ENCODE assay signal across 1 cellular context in the genomic region with DNA sequence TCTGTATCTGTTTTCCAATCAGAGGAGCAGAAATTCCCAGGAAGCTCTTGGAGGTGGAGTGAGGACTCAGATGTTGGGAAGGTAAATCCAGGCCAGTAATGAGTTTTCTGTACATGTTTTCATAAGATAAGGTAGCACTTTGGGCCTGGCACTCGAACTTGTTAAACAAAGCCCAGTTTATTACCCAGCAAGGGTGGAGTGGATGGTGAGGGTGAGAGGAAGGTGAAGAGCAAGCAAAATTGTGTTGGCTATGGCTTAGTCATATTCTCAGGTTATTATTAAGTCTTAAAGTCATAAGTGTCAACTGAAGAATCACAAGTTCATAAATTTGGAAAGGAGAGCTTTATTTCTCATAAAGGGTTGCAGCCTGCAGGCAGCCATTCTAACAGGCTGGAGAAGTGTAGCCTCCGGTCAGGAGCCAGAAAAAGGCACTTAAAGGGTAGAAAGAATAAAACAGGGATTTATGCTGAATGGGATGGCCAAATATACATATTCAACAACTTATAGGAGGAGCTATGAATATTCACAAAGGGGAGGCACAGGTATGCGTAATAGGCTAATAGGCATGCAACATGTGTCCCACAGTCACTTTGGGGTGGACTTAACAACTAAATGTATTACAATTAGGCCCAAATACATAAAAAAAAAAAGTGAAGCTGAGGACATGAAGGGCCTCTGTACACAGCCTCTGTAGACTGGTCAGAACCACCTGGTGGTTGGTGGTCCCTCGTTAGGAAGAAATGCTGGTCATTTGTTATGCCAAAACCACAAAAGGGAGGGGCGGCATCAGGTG.
A peak's percentile ranks its signal among the peaks of the same experiment; 100 is the strongest.
TF ChIP-seq lines count a peak whose summit lies in the region.

No MANE protein-coding gene starts in this region.

TF ChIP-seq in HEK293, 187 proteins besides CTCF, POLR2A, EP300 and RAD21 (continued from another document and continues in another):
- TF ChIP-seq ATF2 (tag by site-specific recombination; IDR thresholded peaks at IDR 0.05; ENCODE audit: low read depth) (no peak), GLIS1 (tag by site-specific recombination; IDR thresholded peaks at IDR 0.05) (peak; percentile 37; the same call in 1 of the 2 replicates), ZNF169 (tag by site-specific recombination; IDR thresholded peaks at IDR 0.05) (no peak), ZNF626 (tag by site-specific recombination; IDR thresholded peaks at IDR 0.05) (no peak), HOXC10 (CRISPR knock-in tag; IDR thresholded peaks at IDR 0.05) (no peak), ZNF146 (tag by site-specific recombination; IDR thresholded peaks at IDR 0.05) (no peak), EGR2 (tag by site-specific recombination; IDR thresholded peaks at IDR 0.05; ENCODE audit: low read depth) (no peak), ZNF654 (tag by site-specific recombination; IDR thresholded peaks at IDR 0.05; ENCODE audit: low read depth) (no peak), KLF7 (tag by site-specific recombination; IDR thresholded peaks at IDR 0.05; ENCODE audit: borderline replicate concordance) (no peak; the same call in 1 of the 2 replicates), PRDM1 (tag by site-specific recombination; IDR thresholded peaks at IDR 0.05) (no peak), ZNF596 (tag by site-specific recombination; IDR thresholded peaks at IDR 0.05) (no peak), ZNF548 (tag by site-specific recombination; IDR thresholded peaks at IDR 0.05) (no peak), ZBTB10 (tag by site-specific recombination; IDR thresholded peaks at IDR 0.05) (no peak), ZNF623 (tag by site-specific recombination; IDR thresholded peaks at IDR 0.05) (no peak), ZNF560 (tag by site-specific recombination; IDR thresholded peaks at IDR 0.05; ENCODE audit: borderline replicate concordance) (no peak), ZNF791 (tag by site-specific recombination; IDR thresholded peaks at IDR 0.05) (no peak), OSR2 (tag by site-specific recombination; IDR thresholded peaks at IDR 0.05) (peak; percentile 76), ZNF792 (tag by site-specific recombination; IDR thresholded peaks at IDR 0.05) (no peak), ZNF48 (tag by site-specific recombination; IDR thresholded peaks at IDR 0.05) (no peak), INSM2 (tag by site-specific recombination; IDR thresholded peaks at IDR 0.05) (no peak), ZNF24 (tag by site-specific recombination; IDR thresholded peaks at IDR 0.05) (no peak), ZBTB6 (tag by site-specific recombination; IDR thresholded peaks at IDR 0.05) (no peak), OVOL3 (tag by site-specific recombination; IDR thresholded peaks at IDR 0.05) (0 out of 2 replicates have a peak, but pooled peaks have one; percentile 28), ZNF223 (tag by site-specific recombination; IDR thresholded peaks at IDR 0.05) (no peak), ZNF426 (tag by site-specific recombination; IDR thresholded peaks at IDR 0.05) (no peak), WT1 (tag by site-specific recombination; IDR thresholded peaks at IDR 0.05) (no peak), HOXA7 (CRISPR knock-in tag; IDR thresholded peaks at IDR 0.05; ENCODE audit: borderline replicate concordance) (no peak), ZSCAN23 (tag by site-specific recombination; IDR thresholded peaks at IDR 0.05) (no peak), ZNF600 (tag by site-specific recombination; IDR thresholded peaks at IDR 0.05) (no peak), PBX3 (CRISPR knock-in tag; IDR thresholded peaks at IDR 0.05) (no peak), ZBTB7A (tag by site-specific recombination; IDR thresholded peaks at IDR 0.05; ENCODE audit: low read depth) (no peak), ZNF174 (tag by site-specific recombination; IDR thresholded peaks at IDR 0.05) (no peak), ZBTB21 (tag by site-specific recombination; IDR thresholded peaks at IDR 0.05) (no peak), ZNF140 (tag by site-specific recombination; IDR thresholded peaks at IDR 0.05) (no peak), ZNF18 (tag by site-specific recombination; IDR thresholded peaks at IDR 0.05) (peak; percentile 61; the same call in 1 of the 2 replicates), YY1 (tag by site-specific recombination; IDR thresholded peaks at IDR 0.05) (no peak), ZNF785 (tag by site-specific recombination; IDR thresholded peaks at IDR 0.05) (no peak)
- TF ChIP-seq, protein P1, sequence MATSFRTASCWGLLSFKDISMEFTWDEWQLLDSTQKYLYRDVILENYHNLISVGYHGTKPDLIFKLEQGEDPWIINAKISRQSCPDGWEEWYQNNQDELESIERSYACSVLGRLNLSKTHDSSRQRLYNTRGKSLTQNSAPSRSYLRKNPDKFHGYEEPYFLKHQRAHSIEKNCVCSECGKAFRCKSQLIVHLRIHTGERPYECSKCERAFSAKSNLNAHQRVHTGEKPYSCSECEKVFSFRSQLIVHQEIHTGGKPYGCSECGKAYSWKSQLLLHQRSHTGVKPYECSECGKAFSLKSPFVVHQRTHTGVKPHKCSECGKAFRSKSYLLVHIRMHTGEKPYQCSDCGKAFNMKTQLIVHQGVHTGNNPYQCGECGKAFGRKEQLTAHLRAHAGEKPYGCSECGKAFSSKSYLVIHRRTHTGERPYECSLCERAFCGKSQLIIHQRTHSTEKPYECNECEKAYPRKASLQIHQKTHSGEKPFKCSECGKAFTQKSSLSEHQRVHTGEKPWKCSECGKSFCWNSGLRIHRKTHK (tag by site-specific recombination; IDR thresholded peaks at IDR 0.05) = no peak
- TF ChIP-seq, protein P2, sequence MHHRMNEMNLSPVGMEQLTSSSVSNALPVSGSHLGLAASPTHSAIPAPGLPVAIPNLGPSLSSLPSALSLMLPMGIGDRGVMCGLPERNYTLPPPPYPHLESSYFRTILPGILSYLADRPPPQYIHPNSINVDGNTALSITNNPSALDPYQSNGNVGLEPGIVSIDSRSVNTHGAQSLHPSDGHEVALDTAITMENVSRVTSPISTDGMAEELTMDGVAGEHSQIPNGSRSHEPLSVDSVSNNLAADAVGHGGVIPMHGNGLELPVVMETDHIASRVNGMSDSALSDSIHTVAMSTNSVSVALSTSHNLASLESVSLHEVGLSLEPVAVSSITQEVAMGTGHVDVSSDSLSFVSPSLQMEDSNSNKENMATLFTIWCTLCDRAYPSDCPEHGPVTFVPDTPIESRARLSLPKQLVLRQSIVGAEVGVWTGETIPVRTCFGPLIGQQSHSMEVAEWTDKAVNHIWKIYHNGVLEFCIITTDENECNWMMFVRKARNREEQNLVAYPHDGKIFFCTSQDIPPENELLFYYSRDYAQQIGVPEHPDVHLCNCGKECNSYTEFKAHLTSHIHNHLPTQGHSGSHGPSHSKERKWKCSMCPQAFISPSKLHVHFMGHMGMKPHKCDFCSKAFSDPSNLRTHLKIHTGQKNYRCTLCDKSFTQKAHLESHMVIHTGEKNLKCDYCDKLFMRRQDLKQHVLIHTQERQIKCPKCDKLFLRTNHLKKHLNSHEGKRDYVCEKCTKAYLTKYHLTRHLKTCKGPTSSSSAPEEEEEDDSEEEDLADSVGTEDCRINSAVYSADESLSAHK (tag by site-specific recombination; IDR thresholded peaks at IDR 0.05) = 0 out of 2 replicates have a peak, but pooled peaks have one; percentile 40
- TF ChIP-seq, protein P3, sequence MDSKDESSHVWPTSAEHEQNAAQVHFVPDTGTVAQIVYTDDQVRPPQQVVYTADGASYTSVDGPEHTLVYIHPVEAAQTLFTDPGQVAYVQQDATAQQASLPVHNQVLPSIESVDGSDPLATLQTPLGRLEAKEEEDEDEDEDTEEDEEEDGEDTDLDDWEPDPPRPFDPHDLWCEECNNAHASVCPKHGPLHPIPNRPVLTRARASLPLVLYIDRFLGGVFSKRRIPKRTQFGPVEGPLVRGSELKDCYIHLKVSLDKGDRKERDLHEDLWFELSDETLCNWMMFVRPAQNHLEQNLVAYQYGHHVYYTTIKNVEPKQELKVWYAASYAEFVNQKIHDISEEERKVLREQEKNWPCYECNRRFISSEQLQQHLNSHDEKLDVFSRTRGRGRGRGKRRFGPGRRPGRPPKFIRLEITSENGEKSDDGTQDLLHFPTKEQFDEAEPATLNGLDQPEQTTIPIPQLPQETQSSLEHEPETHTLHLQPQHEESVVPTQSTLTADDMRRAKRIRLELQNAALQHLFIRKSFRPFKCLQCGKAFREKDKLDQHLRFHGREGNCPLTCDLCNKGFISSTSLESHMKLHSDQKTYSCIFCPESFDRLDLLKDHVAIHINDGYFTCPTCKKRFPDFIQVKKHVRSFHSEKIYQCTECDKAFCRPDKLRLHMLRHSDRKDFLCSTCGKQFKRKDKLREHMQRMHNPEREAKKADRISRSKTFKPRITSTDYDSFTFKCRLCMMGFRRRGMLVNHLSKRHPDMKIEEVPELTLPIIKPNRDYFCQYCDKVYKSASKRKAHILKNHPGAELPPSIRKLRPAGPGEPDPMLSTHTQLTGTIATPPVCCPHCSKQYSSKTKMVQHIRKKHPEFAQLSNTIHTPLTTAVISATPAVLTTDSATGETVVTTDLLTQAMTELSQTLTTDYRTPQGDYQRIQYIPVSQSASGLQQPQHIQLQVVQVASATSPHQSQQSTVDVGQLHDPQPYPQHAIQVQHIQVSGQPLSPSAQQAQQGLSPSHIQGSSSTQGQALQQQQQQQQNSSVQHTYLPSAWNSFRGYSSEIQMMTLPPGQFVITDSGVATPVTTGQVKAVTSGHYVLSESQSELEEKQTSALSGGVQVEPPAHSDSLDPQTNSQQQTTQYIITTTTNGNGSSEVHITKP (tag by site-specific recombination; IDR thresholded peaks at IDR 0.05) = no peak
